14 cellular contexts compared by ENCODE assay signal in the genomic region with DNA sequence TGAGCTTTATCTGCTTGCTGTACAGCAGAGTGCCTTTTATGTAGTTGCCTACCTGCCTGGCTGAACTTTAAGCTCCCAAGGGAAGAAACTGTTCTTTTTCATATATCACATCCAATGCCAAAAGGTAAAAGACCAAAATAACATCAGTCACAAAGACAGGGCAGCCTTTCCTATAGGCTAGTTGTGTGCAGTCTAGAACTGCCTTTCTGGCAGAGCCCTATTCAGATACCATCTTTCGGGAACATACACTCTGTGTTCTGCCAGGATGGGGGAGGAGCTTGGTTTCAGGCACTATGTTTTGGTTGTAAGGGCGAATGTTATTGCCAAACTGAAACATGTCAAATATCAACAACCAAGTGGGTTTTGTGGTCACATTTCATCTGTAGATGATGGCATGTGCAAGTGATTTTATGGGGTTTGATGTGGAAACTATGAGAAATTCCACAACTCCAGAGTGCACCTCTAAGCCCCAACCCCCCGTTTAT.
A peak's percentile ranks its signal among the peaks of the same experiment; 100 is the strongest.
DNase-seq lines count a peak whose midpoint lies in the region; ATAC-seq and TF ChIP-seq lines count a peak whose summit lies in the region.
"Had no signal": no experiment of that assay in that cellular context is flagged by ENCODE, and none has a peak within 500 bp of the region (broad histone marks: within the 10 kb centered on the region; RNA-seq: fewer than 3 reads in every experiment).

No MANE protein-coding gene starts in this region.

- no peak for TF ChIP-seq CTCF in liver (IDR thresholded peaks at IDR 0.05; ENCODE audit: low read depth, low read length, missing input control)

- H3K36me3 ChIP-seq in liver (ENCODE audit: control insufficient read depth in 4 of 4, insufficient read depth in 3 of 4, low read depth in 1 of 4, low read length in 3 of 4): no peaks in the 10 kb centered on the region

- no peaks in the 10 kb centered on the region for H3K9me3 ChIP-seq in liver (ENCODE audit: control insufficient read depth in 4 of 4, low read length in 3 of 4)

- H3K27ac Mint-ChIP-seq in activated T-helper 17 cell treated with anti-CD3 and anti-CD28 coated beads, Interleukin-2, amount 50 U/mL, for 72 hours: no peak overlapping the region
- H3K27ac Mint-ChIP-seq: memory B cell had no signal

- no peaks in the 10 kb centered on the region for H3K36me3 Mint-ChIP-seq in activated T-helper 17 cell treated with anti-CD3 and anti-CD28 coated beads, Interleukin-2, amount 50 U/mL, for 72 hours (ENCODE audit: low read depth)
- H3K36me3 Mint-ChIP-seq: memory B cell had no signal

- no peaks in the 10 kb centered on the region for H3K9me3 Mint-ChIP-seq in activated T-helper 17 cell treated with anti-CD3 and anti-CD28 coated beads, Interleukin-2, amount 50 U/mL, for 72 hours
- H3K9me3 Mint-ChIP-seq: memory B cell had no signal

- ATAC-seq in activated T-helper 17 cell treated with anti-CD3 and anti-CD28 coated beads, Interleukin-2, amount 50 U/mL, for 72 hours (replicated peaks): peak; percentile 69
- ATAC-seq in HG03045 (IDR thresholded peaks at IDR 0.05; ENCODE audit: unreplicated experiment): no peak

- H3K27me3 ChIP-seq in liver (ENCODE audit: control insufficient read depth in 4 of 4, insufficient read depth in 4 of 4, low read length in 3 of 4): no peaks in the 10 kb centered on the region

- H3K27me3 Mint-ChIP-seq in activated T-helper 17 cell treated with anti-CD3 and anti-CD28 coated beads, Interleukin-2, amount 50 U/mL, for 72 hours: peaks cover 29% of the 10 kb centered on the region

- TF ChIP-seq RAD21 in liver (IDR thresholded peaks at IDR 0.05): peak in 1 of 2 donors; percentile 72

- peak overlapping the region; percentile 79 to 93 for H3K27ac ChIP-seq in liver (ENCODE audit: low read depth in 1 of 2, low read length in 2 of 2)

- H3K4me3 Mint-ChIP-seq in activated T-helper 17 cell treated with anti-CD3 and anti-CD28 coated beads, Interleukin-2, amount 50 U/mL, for 72 hours: no peak overlapping the region
- H3K4me3 Mint-ChIP-seq: memory B cell had no signal

- peaks cover 8% of the 10 kb centered on the region for H3K4me1 Mint-ChIP-seq in activated T-helper 17 cell treated with anti-CD3 and anti-CD28 coated beads, Interleukin-2, amount 50 U/mL, for 72 hours
- H3K4me1 Mint-ChIP-seq: memory B cell had no signal

- peak overlapping the region; percentile 21 to 67 for H3K9ac ChIP-seq in liver (ENCODE audit: low read depth in 1 of 2, low read length in 2 of 2)

- no peak overlapping the region for H3K4me3 ChIP-seq in liver (ENCODE audit: low read depth in 1 of 3, low read length in 3 of 3)

- H3K4me1 ChIP-seq in liver (ENCODE audit: control insufficient read depth in 4 of 4, insufficient read depth in 4 of 4, low read length in 3 of 4): peaks cover 10 to 65% (median 28%) of the 10 kb centered on the region in 4 donors

- WGBS in liver: 31% methylated on average over 3 of the region's 3 CpGs

- DNase-seq in stimulated activated CD4-positive, alpha-beta T cell treated with anti-CD3 and anti-CD28 coated beads, Interleukin-15, amount 100 ng/mL, for 24 hours: peak; percentile 46
- DNase-seq in stimulated activated CD4-positive, alpha-beta T cell treated with anti-CD3 and anti-CD28 coated beads, Interleukin-4, amount 100 ng/mL, for 4 hours: no peak
- DNase-seq in stromal cell of bone marrow (ENCODE audit: low read depth) (peak; percentile 12), HCEC 1CT (no peak), NCI-H2171 treated with DMSO at 0.1 percent for 48 hours (lab: John Stamatoyannopoulos, UW) (no peak)
- DNase-seq: activated CD4-positive, CD25-positive, alpha-beta regulatory T cell treated with anti-CD3 and anti-CD28 coated beads, Interleukin-2, amount 50 U/mL, for 72 hours; DMS79 treated with DMSO at 0.1 percent for 48 hours; NCI-H1048; NCI-H226; nucleus accumbens had no signal

TF ChIP-seq in liver, 16 proteins besides CTCF, POLR2A, EP300 and RAD21:
- TF ChIP-seq, protein P1, sequence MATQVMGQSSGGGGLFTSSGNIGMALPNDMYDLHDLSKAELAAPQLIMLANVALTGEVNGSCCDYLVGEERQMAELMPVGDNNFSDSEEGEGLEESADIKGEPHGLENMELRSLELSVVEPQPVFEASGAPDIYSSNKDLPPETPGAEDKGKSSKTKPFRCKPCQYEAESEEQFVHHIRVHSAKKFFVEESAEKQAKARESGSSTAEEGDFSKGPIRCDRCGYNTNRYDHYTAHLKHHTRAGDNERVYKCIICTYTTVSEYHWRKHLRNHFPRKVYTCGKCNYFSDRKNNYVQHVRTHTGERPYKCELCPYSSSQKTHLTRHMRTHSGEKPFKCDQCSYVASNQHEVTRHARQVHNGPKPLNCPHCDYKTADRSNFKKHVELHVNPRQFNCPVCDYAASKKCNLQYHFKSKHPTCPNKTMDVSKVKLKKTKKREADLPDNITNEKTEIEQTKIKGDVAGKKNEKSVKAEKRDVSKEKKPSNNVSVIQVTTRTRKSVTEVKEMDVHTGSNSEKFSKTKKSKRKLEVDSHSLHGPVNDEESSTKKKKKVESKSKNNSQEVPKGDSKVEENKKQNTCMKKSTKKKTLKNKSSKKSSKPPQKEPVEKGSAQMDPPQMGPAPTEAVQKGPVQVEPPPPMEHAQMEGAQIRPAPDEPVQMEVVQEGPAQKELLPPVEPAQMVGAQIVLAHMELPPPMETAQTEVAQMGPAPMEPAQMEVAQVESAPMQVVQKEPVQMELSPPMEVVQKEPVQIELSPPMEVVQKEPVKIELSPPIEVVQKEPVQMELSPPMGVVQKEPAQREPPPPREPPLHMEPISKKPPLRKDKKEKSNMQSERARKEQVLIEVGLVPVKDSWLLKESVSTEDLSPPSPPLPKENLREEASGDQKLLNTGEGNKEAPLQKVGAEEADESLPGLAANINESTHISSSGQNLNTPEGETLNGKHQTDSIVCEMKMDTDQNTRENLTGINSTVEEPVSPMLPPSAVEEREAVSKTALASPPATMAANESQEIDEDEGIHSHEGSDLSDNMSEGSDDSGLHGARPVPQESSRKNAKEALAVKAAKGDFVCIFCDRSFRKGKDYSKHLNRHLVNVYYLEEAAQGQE (IDR thresholded peaks at IDR 0.05): peak; percentile 37
- peak; percentile 52 for TF ChIP-seq TAF1 (conservative IDR thresholded peaks at IDR 0.05)
- TF ChIP-seq JUND (IDR thresholded peaks at IDR 0.05): peak; percentile 37 to 42
- TF ChIP-seq, protein P2, sequence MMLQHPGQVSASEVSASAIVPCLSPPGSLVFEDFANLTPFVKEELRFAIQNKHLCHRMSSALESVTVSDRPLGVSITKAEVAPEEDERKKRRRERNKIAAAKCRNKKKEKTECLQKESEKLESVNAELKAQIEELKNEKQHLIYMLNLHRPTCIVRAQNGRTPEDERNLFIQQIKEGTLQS (IDR thresholded peaks at IDR 0.05): peak; percentile 41
- TF ChIP-seq HNF4A (conservative IDR thresholded peaks at IDR 0.05): peak; percentile 73 to 79
- TF ChIP-seq EGR1 (IDR thresholded peaks at IDR 0.05; ENCODE audit: low read depth in 2 of 2): no peak
- peak; percentile 82 to 87 for TF ChIP-seq RXRA (IDR thresholded peaks at IDR 0.05)
- no peak for TF ChIP-seq GABPA (IDR thresholded peaks at IDR 0.05 in 1 of 2, conservative IDR thresholded peaks at IDR 0.05 in 1 of 2)
- peak; percentile 92 for TF ChIP-seq YY1 (IDR thresholded peaks at IDR 0.05)
- TF ChIP-seq FOXA2 (IDR thresholded peaks at IDR 0.05): peak; percentile 52
- TF ChIP-seq, protein P3, sequence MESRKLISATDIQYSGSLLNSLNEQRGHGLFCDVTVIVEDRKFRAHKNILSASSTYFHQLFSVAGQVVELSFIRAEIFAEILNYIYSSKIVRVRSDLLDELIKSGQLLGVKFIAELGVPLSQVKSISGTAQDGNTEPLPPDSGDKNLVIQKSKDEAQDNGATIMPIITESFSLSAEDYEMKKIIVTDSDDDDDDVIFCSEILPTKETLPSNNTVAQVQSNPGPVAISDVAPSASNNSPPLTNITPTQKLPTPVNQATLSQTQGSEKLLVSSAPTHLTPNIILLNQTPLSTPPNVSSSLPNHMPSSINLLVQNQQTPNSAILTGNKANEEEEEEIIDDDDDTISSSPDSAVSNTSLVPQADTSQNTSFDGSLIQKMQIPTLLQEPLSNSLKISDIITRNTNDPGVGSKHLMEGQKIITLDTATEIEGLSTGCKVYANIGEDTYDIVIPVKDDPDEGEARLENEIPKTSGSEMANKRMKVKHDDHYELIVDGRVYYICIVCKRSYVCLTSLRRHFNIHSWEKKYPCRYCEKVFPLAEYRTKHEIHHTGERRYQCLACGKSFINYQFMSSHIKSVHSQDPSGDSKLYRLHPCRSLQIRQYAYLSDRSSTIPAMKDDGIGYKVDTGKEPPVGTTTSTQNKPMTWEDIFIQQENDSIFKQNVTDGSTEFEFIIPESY (IDR thresholded peaks at IDR 0.05): peak; percentile 52
- no peak for TF ChIP-seq NR2F2 (IDR thresholded peaks at IDR 0.05)
- TF ChIP-seq, protein P4, sequence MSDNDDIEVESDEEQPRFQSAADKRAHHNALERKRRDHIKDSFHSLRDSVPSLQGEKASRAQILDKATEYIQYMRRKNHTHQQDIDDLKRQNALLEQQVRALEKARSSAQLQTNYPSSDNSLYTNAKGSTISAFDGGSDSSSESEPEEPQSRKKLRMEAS (IDR thresholded peaks at IDR 0.05): peak; percentile 48
- TF ChIP-seq HNF4G (IDR thresholded peaks at IDR 0.05): no peak
- peak; percentile 70 for TF ChIP-seq FOXA1 (IDR thresholded peaks at IDR 0.05)
- peak; percentile 97 for TF ChIP-seq SP1 (IDR thresholded peaks at IDR 0.05)

Comparison
In these comparisons a context has a peak if more than half of its experiments do, and no peak if none do; other contexts are left out.
1. DNase-seq: peak in stimulated activated CD4-positive, alpha-beta T cell treated with anti-CD3 and anti-CD28 coated beads, Interleukin-15, amount 100 ng/mL, for 24 hours (single experiment) and stromal cell of bone marrow (single experiment); none in stimulated activated CD4-positive, alpha-beta T cell treated with anti-CD3 and anti-CD28 coated beads, Interleukin-4, amount 100 ng/mL, for 4 hours (0 of 2), HCEC 1CT (single experiment) and NCI-H2171 treated with DMSO at 0.1 percent for 48 hours (single experiment).